In genomic region chr2:66962625-66963207, GRCh38 we compare ENCODE assay signal across 24 cellular contexts.
A peak's percentile ranks its signal among the peaks of the same experiment; 100 is the strongest.
DNase-seq lines count a peak whose midpoint lies in the region; ATAC-seq and TF ChIP-seq lines count a peak whose summit lies in the region.
"Had no signal": no experiment of that assay in that cellular context is flagged by ENCODE, and none has a peak within 500 bp of the region (broad histone marks: within the 10 kb centered on the region; RNA-seq: fewer than 3 reads in every experiment).

No MANE protein-coding gene starts in this region.

- in situ Hi-C loops in transverse colon (cut with MboI; ENCODE audit: low pct_ligation_motif_present in 1 of 4, low pct_unique_long_range_greater_than_20kb in 1 of 4, low sequenced_read_pairs in 3 of 4): no loop called here

- H3K27ac ChIP-seq in ectodermal cell (ENCODE audit: insufficient read depth, low read depth, low read length, poor library complexity, severe bottlenecking) (peak overlapping the region; percentile 32), transverse colon (peak overlapping the region; percentile 32 to 84 (median 74)), Peyer's patch (peak overlapping the region in 1 of 4 donors; percentile 57)
- H3K27ac ChIP-seq: dorsolateral prefrontal cortex, neutrophil had no signal

- TF ChIP-seq EP300 in transverse colon (IDR thresholded peaks at IDR 0.05; ENCODE audit: low read depth): peak; percentile 64

- H3K9me3 Mint-ChIP-seq in mesothelial cell of epicardium (peaks cover under 1% of the 10 kb centered on the region), glutamatergic neuron (ENCODE audit: unreplicated experiment) (peaks cover 2% of the 10 kb centered on the region)
- H3K9me3 Mint-ChIP-seq: activated B cell treated with CpG ODN at 0.5 μM for 24 hours; stimulated activated naive CD8-positive, alpha-beta T cell treated with anti-CD3 and anti-CD28 coated beads, Interleukin-15, amount 100 ng/mL, for 72 hours had no signal

- no peak for ATAC-seq in GM21786 (IDR thresholded peaks at IDR 0.05; ENCODE audit: unreplicated experiment)
- ATAC-seq: HCT116; left lobe of liver; stimulated activated naive CD8-positive, alpha-beta T cell treated with anti-CD3 and anti-CD28 coated beads, Interleukin-15, amount 100 ng/mL, for 72 hours; T-helper 17 cell had no signal

- H3K4me3 ChIP-seq in ectodermal cell (ENCODE audit: insufficient read depth, low read depth, low read length): no peak overlapping the region
- H3K4me3 ChIP-seq in transverse colon: no peak overlapping the region
- H3K4me3 ChIP-seq in Peyer's patch: no peak overlapping the region
- H3K4me3 ChIP-seq: dorsolateral prefrontal cortex had no signal

- H3K4me1 Mint-ChIP-seq in mesothelial cell of epicardium: peaks cover 55% of the 10 kb centered on the region
- H3K4me1 Mint-ChIP-seq in glutamatergic neuron (ENCODE audit: low read depth, unreplicated experiment): no peaks in the 10 kb centered on the region
- H3K4me1 Mint-ChIP-seq: activated B cell treated with CpG ODN at 0.5 μM for 24 hours; stimulated activated naive CD8-positive, alpha-beta T cell treated with anti-CD3 and anti-CD28 coated beads, Interleukin-15, amount 100 ng/mL, for 72 hours; T-helper 17 cell had no signal

- no peaks in the 10 kb centered on the region for H3K9me3 ChIP-seq in ectodermal cell (ENCODE audit: control insufficient read depth, low read length)
- no peaks in the 10 kb centered on the region for H3K9me3 ChIP-seq in transverse colon
- no peaks in the 10 kb centered on the region for H3K9me3 ChIP-seq in Peyer's patch
- H3K9me3 ChIP-seq: neutrophil had no signal

- WGBS in ectodermal cell, 2 experiments: 44 to 50% methylated on average over 2 to 3 of the region's 3 CpGs
- WGBS in transverse colon (ENCODE audit: low coverage in 1 of 2), 2 donors: 32 to 43% methylated on average over 1 to 3 of the region's 3 CpGs

- TF ChIP-seq POLR2A in transverse colon (IDR thresholded peaks at IDR 0.05) (no peak), Peyer's patch (IDR thresholded peaks at IDR 0.05) (no peak)

- H3K4me1 ChIP-seq in ectodermal cell (ENCODE audit: control insufficient read depth, insufficient read depth, low read length) (peaks cover 11% of the 10 kb centered on the region), transverse colon (peaks cover 0 to 3% (median 0%) of the 10 kb centered on the region in 4 donors), Peyer's patch (no peaks in the 10 kb centered on the region)

- H3K4me3 Mint-ChIP-seq in mesothelial cell of epicardium (no peak overlapping the region), glutamatergic neuron (ENCODE audit: unreplicated experiment) (no peak overlapping the region)
- H3K4me3 Mint-ChIP-seq: activated B cell treated with CpG ODN at 0.5 μM for 24 hours; stimulated activated naive CD8-positive, alpha-beta T cell treated with anti-CD3 and anti-CD28 coated beads, Interleukin-15, amount 100 ng/mL, for 72 hours; T-helper 17 cell had no signal

- no peaks in the 10 kb centered on the region for H3K36me3 ChIP-seq in ectodermal cell (ENCODE audit: control insufficient read depth, insufficient read depth, low read length)
- H3K36me3 ChIP-seq in transverse colon: no peaks in the 10 kb centered on the region
- no peaks in the 10 kb centered on the region for H3K36me3 ChIP-seq in Peyer's patch
- H3K36me3 ChIP-seq: neutrophil had no signal

- H3K27me3 Mint-ChIP-seq in mesothelial cell of epicardium (ENCODE audit: low read depth) (no peaks in the 10 kb centered on the region), glutamatergic neuron (ENCODE audit: unreplicated experiment) (no peaks in the 10 kb centered on the region)
- H3K27me3 Mint-ChIP-seq: activated B cell treated with CpG ODN at 0.5 μM for 24 hours; stimulated activated naive CD8-positive, alpha-beta T cell treated with anti-CD3 and anti-CD28 coated beads, Interleukin-15, amount 100 ng/mL, for 72 hours; T-helper 17 cell had no signal

- H3K27ac Mint-ChIP-seq in mesothelial cell of epicardium (peak overlapping the region; percentile 94), glutamatergic neuron (ENCODE audit: unreplicated experiment) (no peak overlapping the region)
- H3K27ac Mint-ChIP-seq: activated B cell treated with CpG ODN at 0.5 μM for 24 hours; stimulated activated naive CD8-positive, alpha-beta T cell treated with anti-CD3 and anti-CD28 coated beads, Interleukin-15, amount 100 ng/mL, for 72 hours; T-helper 17 cell had no signal

- TF ChIP-seq CTCF in mesothelial cell of epicardium (IDR thresholded peaks at IDR 0.05; ENCODE audit: unreplicated experiment): no peak
- no peak for TF ChIP-seq CTCF in transverse colon (IDR thresholded peaks at IDR 0.05)
- TF ChIP-seq CTCF in Peyer's patch (IDR thresholded peaks at IDR 0.05): no peak
- no peak for TF ChIP-seq CTCF in glutamatergic neuron (IDR thresholded peaks at IDR 0.05; ENCODE audit: partially characterized antibody, unreplicated experiment)

- H3K27me3 ChIP-seq in ectodermal cell (ENCODE audit: control insufficient read depth, insufficient read depth, low read length, poor library complexity, severe bottlenecking) (no peaks in the 10 kb centered on the region), transverse colon (no peaks in the 10 kb centered on the region), Peyer's patch (no peaks in the 10 kb centered on the region)
- H3K27me3 ChIP-seq: neutrophil had no signal

- DNase-seq in NCI-H69 (lab: John Stamatoyannopoulos, UW): peak; percentile 92
- no peak for DNase-seq in mesothelial cell of epicardium (ENCODE audit: low spot score in 2 of 2, unreplicated experiment in 2 of 2)
- peak; percentile 29 for DNase-seq in transverse colon
- DNase-seq in Peyer's patch: no peak
- no peak for DNase-seq in NCI-H345 treated with DMSO at 0.1 percent for 48 hours (lab: John Stamatoyannopoulos, UW; ENCODE audit: unreplicated experiment)
- DNase-seq in glutamatergic neuron: no peak
- DNase-seq: activated B cell treated with CpG ODN at 0.5 μM for 24 hours; activated CD4-positive, alpha-beta T cell treated with anti-CD3 and anti-CD28 coated beads, Interleukin-2, amount 50 U/mL, for 48 hours; activated gamma-delta T cell; AML-193; caudate nucleus; DND-41; dorsolateral prefrontal cortex; NCI-H748 treated with DMSO at 0.1 percent for 48 hours; OCI-M1; SHP77 treated with DMSO at 0.1 percent for 48 hours; stimulated activated CD4-positive, alpha-beta T cell treated with anti-CD3 and anti-CD28 coated beads, Interleukin-4, amount 100 ng/mL, for 4 hours; stimulated activated naive CD8-positive, alpha-beta T cell treated with anti-CD3 and anti-CD28 coated beads, Interleukin-15, amount 100 ng/mL, for 72 hours; T-helper 17 cell had no signal

- H3K36me3 Mint-ChIP-seq in mesothelial cell of epicardium (no peaks in the 10 kb centered on the region), glutamatergic neuron (ENCODE audit: unreplicated experiment) (no peaks in the 10 kb centered on the region)

- intact Hi-C loops in transverse colon (cut with DNase I; ENCODE audit: low total_unique reads): no loop called here

Comparison
In these comparisons a context has a peak if more than half of its experiments do, and no peak if none do; other contexts are left out.
1. DNase-seq: peak in NCI-H69 (single experiment) and transverse colon (single experiment); none in mesothelial cell of epicardium (0 of 2), Peyer's patch (0 of 3), NCI-H345 treated with DMSO at 0.1 percent for 48 hours (single experiment) and glutamatergic neuron (single experiment).